1 cellular context compared by ENCODE assay signal in genomic region chr14:23644195-23644918, GRCh38.
TF ChIP-seq lines count a peak whose summit lies in the region.

No MANE protein-coding gene starts in this region.

TF ChIP-seq in HepG2, 621 proteins besides CTCF, POLR2A, EP300 and RAD21 (continued from another document):
- peak; percentile 46; the same call in 1 of the 2 replicates for TF ChIP-seq ZNF710 (CRISPR knock-in tag; IDR thresholded peaks at IDR 0.05; ENCODE audit: borderline replicate concordance)
- no peak; the same call in 1 of the 2 replicates for TF ChIP-seq ETV5 (CRISPR knock-in tag; IDR thresholded peaks at IDR 0.05; ENCODE audit: borderline replicate concordance)
- peak; percentile 23 for TF ChIP-seq AGO2 (optimal IDR thresholded peaks at IDR 0.05; ENCODE audit: low read depth, low read length)
- peak; percentile 63 for TF ChIP-seq ZNF605 (CRISPR knock-in tag; IDR thresholded peaks at IDR 0.05)
- no peak for TF ChIP-seq ZNF296 (CRISPR knock-in tag; conservative IDR thresholded peaks at IDR 0.05)
- TF ChIP-seq ZNF251 (CRISPR knock-in tag; IDR thresholded peaks at IDR 0.05) = no peak
- TF ChIP-seq USF2 (IDR thresholded peaks at IDR 0.05; ENCODE audit: low read depth, low read length) = peak; percentile 7; the same call in 1 of the 2 replicates
- TF ChIP-seq USF2 (CRISPR knock-in tag; IDR thresholded peaks at IDR 0.05; ENCODE audit: borderline replicate concordance) = no peak
- 0 out of 2 replicates have a peak, but pooled peaks have one; percentile 39 for TF ChIP-seq NFKB2 (CRISPR knock-in tag; IDR thresholded peaks at IDR 0.05; ENCODE audit: borderline replicate concordance)
- 0 out of 2 replicates have a peak, but pooled peaks have one; percentile 7 for TF ChIP-seq MIER2 (CRISPR knock-in tag; IDR thresholded peaks at IDR 0.05)
- TF ChIP-seq MAFK (conservative IDR thresholded peaks at IDR 0.05 in 1 of 2, IDR thresholded peaks at IDR 0.05 in 1 of 2; ENCODE audit: low read length in 2 of 2) = 0 out of 4 replicates have a peak, but pooled peaks of 1 of the 2 experiments have one; percentile 0
- TF ChIP-seq MED8 (CRISPR knock-in tag; IDR thresholded peaks at IDR 0.05; ENCODE audit: insufficient replicate concordance) = peak; percentile 19
- peak; percentile 60; the same call in 1 of the 2 replicates for TF ChIP-seq POLR2AphosphoS5 (IDR thresholded peaks at IDR 0.05; ENCODE audit: low read depth, low read length)
- 0 out of 2 replicates have a peak, but pooled peaks have one; percentile 24 for TF ChIP-seq ZNF431 (CRISPR knock-in tag; IDR thresholded peaks at IDR 0.05; ENCODE audit: borderline replicate concordance, low read depth)
- peak; percentile 70 for TF ChIP-seq RBFOX2 (IDR thresholded peaks at IDR 0.05; ENCODE audit: low read depth, low read length)
- no peak for TF ChIP-seq HHEX (CRISPR knock-in tag; IDR thresholded peaks at IDR 0.05)
- peak in 1 of 2 experiments; percentile 73; a peak in 2 of 4 replicates for TF ChIP-seq ATF4 (CRISPR knock-in tag; IDR thresholded peaks at IDR 0.05)
- no peak for TF ChIP-seq ZNF737 (CRISPR knock-in tag; IDR thresholded peaks at IDR 0.05; ENCODE audit: borderline replicate concordance)
- peak; percentile 37 for TF ChIP-seq RBM22 (optimal IDR thresholded peaks at IDR 0.05; ENCODE audit: low read length)
- TF ChIP-seq AFF4 (CRISPR knock-in tag; IDR thresholded peaks at IDR 0.05) = peak; percentile 31; the same call in 1 of the 2 replicates
TF ChIP-seq in HepG2: peak in this region for 29.
